In the genomic region with DNA sequence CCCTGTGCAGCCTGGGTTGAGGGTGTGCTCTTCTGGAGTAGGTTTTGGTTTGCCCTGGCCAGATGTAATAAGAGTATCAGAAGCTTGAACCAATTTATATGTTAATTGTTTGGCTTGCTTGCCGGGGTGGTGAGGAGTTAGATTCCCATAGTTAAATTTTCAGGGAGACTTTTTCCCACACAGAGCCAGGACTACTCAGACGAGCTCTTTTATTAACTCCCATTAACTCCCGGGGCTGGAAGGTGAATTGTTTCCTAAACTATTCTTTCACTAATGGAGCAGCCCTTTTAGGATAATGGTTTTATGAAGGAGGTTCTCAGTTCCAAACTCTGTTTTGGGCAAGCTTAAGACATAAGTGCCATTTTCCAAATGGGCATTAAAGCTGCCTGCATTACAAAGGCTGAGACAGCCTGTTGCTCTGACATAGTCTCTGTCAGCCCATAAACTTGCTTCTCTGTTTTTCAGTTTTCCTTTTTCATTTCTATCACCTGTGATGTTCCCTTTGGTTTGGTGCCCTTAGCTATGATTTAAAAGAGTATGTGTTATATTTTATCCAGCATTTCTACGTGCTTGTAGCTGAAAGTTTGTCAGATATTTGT, we compare ENCODE assay signal across 19 cellular contexts. TPM values are rescaled to one million over a fixed set of nuclear protein-coding genes. Genes with fewer than 3 reads are reported as not detected.
A peak's percentile ranks its signal among the peaks of the same experiment; 100 is the strongest.
DNase-seq lines count a peak whose midpoint lies in the region; ATAC-seq, FAIRE-seq and TF ChIP-seq lines count a peak whose summit lies in the region.
"Had no signal": no experiment of that assay in that cellular context is flagged by ENCODE, and none has a peak within 500 bp of the region (broad histone marks: within the 10 kb centered on the region; RNA-seq: fewer than 3 reads in every experiment).

No MANE protein-coding gene starts in this region.

- no peaks in the 10 kb centered on the region for H3K9me2 ChIP-seq in GM23338 (ENCODE audit: insufficient read depth)

- H4K20me1 ChIP-seq in GM23338 (replicated peaks; ENCODE audit: insufficient read depth) (no peaks in the 10 kb centered on the region), H1 (replicated peaks in 1 of 2; ENCODE audit: control insufficient read depth in 1 of 2, insufficient read depth in 2 of 2, low read length in 2 of 2) (no peaks in the 10 kb centered on the region)
- H4K20me1 ChIP-seq: BLaER1 treated with 17β-estradiol and CSF1 and Interleukin-3, amounts not matched to agents 10 nM and 100 nM had no signal

- H3K36me3 Mint-ChIP-seq in GM23338 (ENCODE audit: low read depth), result no peaks in the 10 kb centered on the region
- H3K36me3 Mint-ChIP-seq in stimulated activated memory B cell treated with anti-CD40 and anti-IgM and Interleukin-4, amounts not matched to agents 10 μg/mL and 1 μg/mL and 100 μg/mL, for 72 hours, result no peaks in the 10 kb centered on the region
- H3K36me3 Mint-ChIP-seq: CD8-positive, alpha-beta T cell had no signal

- no peaks in the 10 kb centered on the region for H3K79me1 ChIP-seq in H1 (ENCODE audit: low read depth, low read length)
- no peaks in the 10 kb centered on the region for H3K79me1 ChIP-seq in mesenchymal stem cell (replicated peaks; ENCODE audit: low read length, poor library complexity, severe bottlenecking)

- H2BK120ac ChIP-seq in H1 (replicated peaks; ENCODE audit: low read depth, low read length) (no peak overlapping the region), mesenchymal stem cell (ENCODE audit: low read depth, low read length) (no peak overlapping the region)

- H3K9me3 ChIP-seq in HUES64 (ENCODE audit: insufficient read depth, low read depth, low read length), result no peaks in the 10 kb centered on the region
- no peaks in the 10 kb centered on the region for H3K9me3 ChIP-seq in H1 (ENCODE audit: insufficient read depth in 2 of 2, low read depth in 1 of 2, low read length in 1 of 2)
- H3K9me3 ChIP-seq in heart right ventricle, result no peaks in the 10 kb centered on the region
- H3K9me3 ChIP-seq in mesenchymal stem cell (ENCODE audit: control insufficient read depth, low read length), result no peaks in the 10 kb centered on the region
- H3K9me3 ChIP-seq: BLaER1 treated with 17β-estradiol and CSF1 and Interleukin-3, amounts not matched to agents 10 nM and 100 nM had no signal

- no peak overlapping the region for H3K18ac ChIP-seq in H1 (ENCODE audit: extremely low read depth, low read length)
- no peak overlapping the region for H3K18ac ChIP-seq in mesenchymal stem cell (ENCODE audit: low read depth in 1 of 2, low read length in 2 of 2)

- 57% methylated on average over 1 of the region's 4 CpGs for WGBS in HUES64
- 19% methylated on average over 4 of the region's 4 CpGs; no CpG with 5 or more reads in 1 of the 2 experiments for WGBS in H1 (ENCODE audit: extremely low coverage in 1 of 2, insufficient coverage in 1 of 2, insufficient read length in 1 of 2, insufficient replicate concordance in 2 of 2, low coverage in 1 of 2, low lambda C conversion rate in 2 of 2, missing lambda C conversion rate in 1 of 2), 2 experiments
- WGBS in heart right ventricle, 2 donors, result 63 to 69% methylated on average over 4 of the region's 4 CpGs
- WGBS in mesenchymal stem cell, result no CpG with 5 or more reads among the region's 4 CpGs

- H3K4me3 ChIP-seq in GM23338 (peak overlapping the region; percentile 30), HUES64 (ENCODE audit: low read length) (peak overlapping the region; percentile 39), H1 (ENCODE audit: extremely low read depth in 1 of 4, insufficient read depth in 2 of 4, low read depth in 3 of 4, low read length in 4 of 4) (peak overlapping the region in 3 of 4 experiments; percentile 16 to 40 (median 24); a peak in 4 of 8 replicates), heart right ventricle (no peak overlapping the region), mesenchymal stem cell (ENCODE audit: insufficient read depth in 1 of 2, low read depth in 1 of 2, low read length in 2 of 2) (no peak overlapping the region)
- H3K4me3 ChIP-seq: BLaER1 treated with 17β-estradiol and CSF1 and Interleukin-3, amounts not matched to agents 10 nM and 100 nM; SJCRH30 had no signal

- no peak overlapping the region for H3K56ac ChIP-seq in H1 (replicated peaks; ENCODE audit: insufficient read length, low read depth, low read length)

- peak; percentile 48 for FAIRE-seq in H1 (lab: Jason Lieb, UNC)

- H3K23me2 ChIP-seq in H1 (ENCODE audit: low read depth, low read length), result no peaks in the 10 kb centered on the region

- H3K9me3 Mint-ChIP-seq in GM23338, result no peaks in the 10 kb centered on the region
- no peaks in the 10 kb centered on the region for H3K9me3 Mint-ChIP-seq in stimulated activated memory B cell treated with anti-CD40 and anti-IgM and Interleukin-4, amounts not matched to agents 10 μg/mL and 1 μg/mL and 100 μg/mL, for 72 hours
- H3K9me3 Mint-ChIP-seq: CD8-positive, alpha-beta T cell; HFFc6 had no signal

- H2AFZ ChIP-seq in GM23338 (no peak overlapping the region), H1 (ENCODE audit: low read length) (peak overlapping the region; percentile 3; the same call in 1 of the 2 replicates), mesenchymal stem cell (ENCODE audit: low read depth, low read length) (no peak overlapping the region)

- H3K27ac Mint-ChIP-seq in GM23338, result peak overlapping the region; percentile 84
- no peak overlapping the region for H3K27ac Mint-ChIP-seq in stimulated activated memory B cell treated with anti-CD40 and anti-IgM and Interleukin-4, amounts not matched to agents 10 μg/mL and 1 μg/mL and 100 μg/mL, for 72 hours
- H3K27ac Mint-ChIP-seq: CD8-positive, alpha-beta T cell; HFFc6 had no signal

- H2BK5ac ChIP-seq in H1 (ENCODE audit: low read depth, low read length) (no peak overlapping the region), mesenchymal stem cell (ENCODE audit: low read depth, low read length, poor library complexity, severe bottlenecking) (no peak overlapping the region)

- H2BK15ac ChIP-seq in H1 (ENCODE audit: low read length) (no peak overlapping the region), mesenchymal stem cell (ENCODE audit: low read depth, poor library complexity, severe bottlenecking) (no peak overlapping the region)

- H3K14ac ChIP-seq in H1 (ENCODE audit: insufficient read length) (no peak overlapping the region), mesenchymal stem cell (ENCODE audit: low read length in 2 of 2) (no peak overlapping the region)

- H3K4me1 Mint-ChIP-seq in GM23338, result peaks cover 23% of the 10 kb centered on the region
- no peaks in the 10 kb centered on the region for H3K4me1 Mint-ChIP-seq in stimulated activated memory B cell treated with anti-CD40 and anti-IgM and Interleukin-4, amounts not matched to agents 10 μg/mL and 1 μg/mL and 100 μg/mL, for 72 hours

- H3K4me1 ChIP-seq in GM23338 (ENCODE audit: insufficient read depth) (peaks cover 20% of the 10 kb centered on the region), HUES64 (ENCODE audit: insufficient read depth, low read length) (peaks cover 21% of the 10 kb centered on the region), H1 (replicated peaks in 1 of 4; ENCODE audit: control insufficient read depth in 3 of 4, insufficient read depth in 4 of 4, low read length in 3 of 4) (peaks cover 0 to 3% (median 2%) of the 10 kb centered on the region in 4 experiments; a peak in 1 of 7 replicates), heart right ventricle (no peaks in the 10 kb centered on the region), mesenchymal stem cell (ENCODE audit: control insufficient read depth, insufficient read depth, low read depth, low read length) (no peaks in the 10 kb centered on the region)
- H3K4me1 ChIP-seq: BLaER1 treated with 17β-estradiol and CSF1 and Interleukin-3, amounts not matched to agents 10 nM and 100 nM; SJCRH30 had no signal

- no peak for TF ChIP-seq POLR2A in H1 (IDR thresholded peaks at IDR 0.05; ENCODE audit: control extremely low read depth in 1 of 2, low read depth in 2 of 2, low read length in 2 of 2)

- H2BK12ac ChIP-seq in H1 (ENCODE audit: low read depth, low read length) (no peak overlapping the region), mesenchymal stem cell (ENCODE audit: low read length in 2 of 2) (no peak overlapping the region)

- no peak for TF ChIP-seq CTCF in GM23338 (conservative IDR thresholded peaks at IDR 0.05; ENCODE audit: low read depth in 2 of 2)
- TF ChIP-seq CTCF in H1 (IDR thresholded peaks at IDR 0.05; ENCODE audit: control extremely low read depth in 1 of 3, insufficient read depth in 1 of 3, low read depth in 1 of 3, low read length in 3 of 3), result no peak
- TF ChIP-seq CTCF in heart right ventricle (IDR thresholded peaks at IDR 0.05), result no peak

- H4K5ac ChIP-seq in H1 (ENCODE audit: insufficient read length, low read depth, low read length), result no peak overlapping the region

- H3K4ac ChIP-seq in H1 (replicated peaks; ENCODE audit: insufficient read length, low read depth, low read length), result no peak overlapping the region
- no peak overlapping the region for H3K4ac ChIP-seq in mesenchymal stem cell (ENCODE audit: low read depth in 1 of 2, low read length in 2 of 2)

- peak; percentile 92 for ATAC-seq in GM23338
- no peak for ATAC-seq in stimulated activated memory B cell treated with anti-CD40 and anti-IgM and Interleukin-4, amounts not matched to agents 10 μg/mL and 1 μg/mL and 100 μg/mL, for 72 hours
- no peak for ATAC-seq in heart right ventricle
- ATAC-seq: CD8-positive, alpha-beta T cell had no signal

- no peaks in the 10 kb centered on the region for H3K27me3 ChIP-seq in GM23338 (ENCODE audit: insufficient read depth)
- H3K27me3 ChIP-seq in HUES64 (ENCODE audit: insufficient read depth, low read length), result no peaks in the 10 kb centered on the region
- no peaks in the 10 kb centered on the region for H3K27me3 ChIP-seq in H1 (replicated peaks in 1 of 4; ENCODE audit: control insufficient read depth in 3 of 4, extremely low read depth in 1 of 4, insufficient read depth in 3 of 4, low read length in 3 of 4)
- peaks cover 0 to 17% (median 0%) of the 10 kb centered on the region in 7 donors for H3K27me3 ChIP-seq in heart right ventricle
- H3K27me3 ChIP-seq in mesenchymal stem cell (ENCODE audit: control insufficient read depth in 1 of 2, insufficient read depth in 1 of 2, low read length in 2 of 2), result no peaks in the 10 kb centered on the region
- H3K27me3 ChIP-seq: BLaER1 treated with 17β-estradiol and CSF1 and Interleukin-3, amounts not matched to agents 10 nM and 100 nM; SJCRH30 had no signal

- no peak overlapping the region for H4K8ac ChIP-seq in H1 (ENCODE audit: extremely low read depth, insufficient read depth, low read length)
- no peak overlapping the region for H4K8ac ChIP-seq in mesenchymal stem cell (ENCODE audit: low read length)

- no peaks in the 10 kb centered on the region for H3K36me3 ChIP-seq in GM23338 (ENCODE audit: insufficient read depth)
- H3K36me3 ChIP-seq in HUES64 (ENCODE audit: insufficient read depth, low read length), result no peaks in the 10 kb centered on the region
- H3K36me3 ChIP-seq in H1 (ENCODE audit: control insufficient read depth in 2 of 4, insufficient read depth in 4 of 4, low read length in 3 of 4), result no peaks in the 10 kb centered on the region
- no peaks in the 10 kb centered on the region for H3K36me3 ChIP-seq in heart right ventricle
- H3K36me3 ChIP-seq in mesenchymal stem cell (ENCODE audit: control insufficient read depth in 1 of 2, insufficient read depth in 2 of 2, low read depth in 1 of 2, low read length in 2 of 2), result no peaks in the 10 kb centered on the region
- H3K36me3 ChIP-seq: BLaER1 treated with 17β-estradiol and CSF1 and Interleukin-3, amounts not matched to agents 10 nM and 100 nM; SJCRH30 had no signal

- H3K4me2 ChIP-seq in GM23338 (peak overlapping the region; percentile 45), H1 (ENCODE audit: insufficient read depth in 1 of 2, low read depth in 2 of 2, low read length in 2 of 2) (peak overlapping the region; percentile 33 to 59; a peak in 3 of 4 replicates), mesenchymal stem cell (ENCODE audit: low read length, poor library complexity, severe bottlenecking) (no peak overlapping the region)
- H3K4me2 ChIP-seq: BLaER1 treated with 17β-estradiol and CSF1 and Interleukin-3, amounts not matched to agents 10 nM and 100 nM had no signal

- H3K23ac ChIP-seq in H1 (ENCODE audit: insufficient read length) (no peak overlapping the region), mesenchymal stem cell (ENCODE audit: low read length in 2 of 2) (no peak overlapping the region)

- H3F3A ChIP-seq in GM23338 (replicated peaks; ENCODE audit: low read depth), result no peaks in the 10 kb centered on the region

- H3K4me3 Mint-ChIP-seq in GM23338, result peak overlapping the region; percentile 50
- no peak overlapping the region for H3K4me3 Mint-ChIP-seq in stimulated activated memory B cell treated with anti-CD40 and anti-IgM and Interleukin-4, amounts not matched to agents 10 μg/mL and 1 μg/mL and 100 μg/mL, for 72 hours
- H3K4me3 Mint-ChIP-seq: CD8-positive, alpha-beta T cell; HFFc6 had no signal

- intact Hi-C loops in heart right ventricle (cut with DNase I), result loop anchor here in 6 of 10 donors (10.0 kb wide), 3 partner anchors 225 to 485 kb away; partner anchors contain the start of gene MARK1 (in 3 of the 6)

- H3K79me2 ChIP-seq in GM23338 (replicated peaks; ENCODE audit: insufficient read depth) (no peaks in the 10 kb centered on the region), H1 (ENCODE audit: control insufficient read depth in 1 of 2, insufficient read depth in 2 of 2, low read length in 2 of 2) (no peaks in the 10 kb centered on the region)

- DNase-seq in GM23338 (ENCODE audit: low spot score) (peak; percentile 49), H1 (ENCODE audit: low read depth in 1 of 2, low spot score in 2 of 2) (no peak), left kidney (ENCODE audit: low read depth, low spot score) (peak; percentile 12), heart right ventricle (no peak), mesenchymal stem cell (no peak)
- DNase-seq: Calu3; CD8-positive, alpha-beta T cell; DND-41; GDM1; GOT3; HFFc6; IMR-90; NCI-H1436; NCI-H1930; NCI-H82; SJCRH30 had no signal

- H2AK5ac ChIP-seq in H1 (ENCODE audit: low read depth, low read length) (no peak overlapping the region), mesenchymal stem cell (ENCODE audit: low read length, severe bottlenecking) (no peak overlapping the region)

- CTCF ChIA-PET in H1 (lab: Charles Lee; ENCODE audit: partially characterized antibody), result interaction anchor here (0.6 to 2.4 kb wide), 10 partner anchors 10 to 520 kb away, joined by 3 to 29 read pairs (median 4); no protein-coding TSS in a partner anchor

- no peak overlapping the region for H2BK20ac ChIP-seq in H1 (ENCODE audit: low read length)

- H4K91ac ChIP-seq in H1 (replicated peaks; ENCODE audit: insufficient read length, low read length) (no peak overlapping the region), mesenchymal stem cell (ENCODE audit: low read length) (no peak overlapping the region)

- POLR2A ChIA-PET in H1 (lab: Charles Lee; ENCODE audit: partially characterized antibody), result interaction anchor here (1.0 kb wide), 1 partner anchor 10 kb away, joined by 4 read pairs; no protein-coding TSS in a partner anchor

- H3K9ac ChIP-seq in HUES64 (ENCODE audit: low read depth, low read length) (peak overlapping the region; percentile 10; the same call in 1 of the 2 replicates), H1 (replicated peaks in 1 of 4; ENCODE audit: extremely low read depth in 1 of 4, low read depth in 3 of 4, low read length in 3 of 4) (no peak overlapping the region), mesenchymal stem cell (ENCODE audit: low read length) (no peak overlapping the region)
- H3K9ac ChIP-seq: BLaER1 treated with 17β-estradiol and CSF1 and Interleukin-3, amounts not matched to agents 10 nM and 100 nM had no signal

- no peak for TF ChIP-seq RAD21 in H1 (IDR thresholded peaks at IDR 0.05 in 1 of 2, conservative IDR thresholded peaks at IDR 0.05 in 1 of 2; ENCODE audit: low read depth in 2 of 2, low read length in 2 of 2)

- H3K27me3 Mint-ChIP-seq in GM23338 (ENCODE audit: insufficient read depth, low read depth, poor library complexity), result peaks cover 2% of the 10 kb centered on the region
- H3K27me3 Mint-ChIP-seq in stimulated activated memory B cell treated with anti-CD40 and anti-IgM and Interleukin-4, amounts not matched to agents 10 μg/mL and 1 μg/mL and 100 μg/mL, for 72 hours, result peaks cover 10% of the 10 kb centered on the region

- H3K27ac ChIP-seq in GM23338 (ENCODE audit: low read depth) (peak overlapping the region; percentile 10; the same call in 1 of the 2 replicates), HUES64 (ENCODE audit: low read depth, low read length) (peak overlapping the region; percentile 59; the same call in 1 of the 2 replicates), H1 (ENCODE audit: low read depth, low read length) (no peak overlapping the region), heart right ventricle (no peak overlapping the region), mesenchymal stem cell (ENCODE audit: low read length, poor library complexity, severe bottlenecking) (no peak overlapping the region)
- H3K27ac ChIP-seq: BLaER1 treated with 17β-estradiol and CSF1 and Interleukin-3, amounts not matched to agents 10 nM and 100 nM; SJCRH30 had no signal

- no peak for TF ChIP-seq EP300 in H1 (IDR thresholded peaks at IDR 0.05; ENCODE audit: borderline replicate concordance in 1 of 2, low read depth in 2 of 2, low read length in 2 of 2)

RNA-seq across cellular contexts. Expression of gene RAB3GAP2, which starts 18.0 kb away (rescaled TPM):
- total RNA-seq in GM23338 (2014; rRNA removed; shearing (Covaris generic)), result 41.6 and 44.6 TPM in 2 replicates
- 15.7 and 19.4 TPM in 2 replicates for polyA plus RNA-seq in GM23338 (2016; fragmentation: Nextera tagmentation; extraction: Ambion mirVana)
- polyA plus RNA-seq in HUES64 (2013, experiment 1 of 2), result 20.6 TPM
- 18.3 TPM for polyA plus RNA-seq in HUES64 (2013, experiment 2 of 2)
- 52.7 and 55.9 TPM in 2 replicates for total RNA-seq in H1 (2021; fragmentation: NEBNext Ultra II Directional; extraction: Animal tissue kit (Norgen Biotek cat#: 25700))
- 17.9 and 19.7 TPM in 2 replicates for polyA plus RNA-seq in H1 (2011; rRNA removed)
- polyA plus RNA-seq in H1 (2011; cell fraction: cytosol; rRNA removed), result 15.2 TPM
- polyA plus RNA-seq in H1 (2011; cell fraction: nucleus; rRNA removed), result 37.6 TPM
- 18.7 to 38.4 TPM (median 26.4 TPM) in 4 replicates for polyA plus RNA-seq in H1 (2012, experiment 1 of 2)
- 1.1 TPM for polyA plus RNA-seq in H1 (2012, experiment 2 of 2)
- 23.8 TPM for polyA plus RNA-seq in H1 (2013, experiment 1 of 2)
- 21.4 TPM for polyA plus RNA-seq in H1 (2013, experiment 2 of 2)
- polyA minus RNA-seq in H1 (2011; rRNA and poly(A)+ RNA removed), result 140 and 175 TPM in 2 replicates
- polyA minus RNA-seq in H1 (2011; cell fraction: cytosol; rRNA and poly(A)+ RNA removed), result 20.8 TPM
- 52.0 TPM for polyA minus RNA-seq in H1 (2011; cell fraction: nucleus; rRNA and poly(A)+ RNA removed)
- total RNA-seq in heart right ventricle, result 10 to 100 TPM; 21.9 to 35.8 (median 28.5) TPM
- 10 to 100 TPM in 1 of 2 donors, 1 to 10 TPM in 1; 5.7 to 10.8 TPM for polyA plus RNA-seq in heart right ventricle
- polyA plus RNA-seq in mesenchymal stem cell (2013, experiment 1 of 2), result 14.5 TPM
- polyA plus RNA-seq in mesenchymal stem cell (2013, experiment 2 of 2), result 14.2 TPM

Comparison
In these comparisons a context has a peak if more than half of its experiments do, and no peak if none do; other contexts are left out.
1. DNase-seq: peak in GM23338 (single experiment) and left kidney (single experiment); none in H1 (0 of 2), heart right ventricle (0 of 2) and mesenchymal stem cell (single experiment).
2. H3K27ac ChIP-seq: peak in GM23338 (single experiment) and HUES64 (single experiment); none in H1 (single experiment), heart right ventricle (0 of 10) and mesenchymal stem cell (single experiment).
3. H3K4me3 ChIP-seq: peak in GM23338 (single experiment), HUES64 (single experiment) and H1 (3 of 4); none in heart right ventricle (0 of 10) and mesenchymal stem cell (0 of 2).